9 cellular contexts compared by ENCODE assay signal in genomic region chr6:7156666-7157278, GRCh38. TPM values are rescaled to one million over a fixed set of nuclear protein-coding genes. Genes with fewer than 3 reads are reported as not detected.
DNase-seq lines count a peak whose midpoint lies in the region; ATAC-seq and TF ChIP-seq lines count a peak whose summit lies in the region.
"Had no signal": no experiment of that assay in that cellular context is flagged by ENCODE, and none has a peak within 500 bp of the region (broad histone marks: within the 10 kb centered on the region; RNA-seq: fewer than 3 reads in every experiment).

No MANE protein-coding gene starts in this region.

- peaks cover 74% of the 10 kb centered on the region for H3K4me1 ChIP-seq in psoas muscle

- no peaks in the 10 kb centered on the region for H3K9me3 ChIP-seq in psoas muscle

- intact Hi-C loops in psoas muscle (cut with DNase I): no loop called here

- H3K36me3 ChIP-seq in psoas muscle (ENCODE audit: insufficient read depth in 1 of 2, low read depth in 1 of 2): no peaks in the 10 kb centered on the region

- TF ChIP-seq CTCF in psoas muscle (IDR thresholded peaks at IDR 0.05): no peak

- peak overlapping the region; percentile 71 for H3K27ac ChIP-seq in psoas muscle

- no peak overlapping the region for H3K4me3 ChIP-seq in psoas muscle

- 40 to 62% (median 47%) methylated on average over 11 of the region's 11 CpGs for WGBS in psoas muscle, 3 donors

- H3K27me3 ChIP-seq in psoas muscle (ENCODE audit: insufficient read depth in 3 of 3, low read length in 2 of 3): no peaks in the 10 kb centered on the region

- DNase-seq in EH (ENCODE audit: low read depth) (peak; percentile 94), M059J (ENCODE audit: low read depth) (peak; percentile 89), psoas muscle (peak in 1 of 2 donors; percentile 43), HUDEP-2 (lab: John Stamatoyannopoulos, UW; ENCODE audit: unreplicated experiment in 76 of 76) (no peak), NCI-H1092 (lab: John Stamatoyannopoulos, UW) (no peak), SKM-1 treated with dmso at 0.1 percent for 144 hours (lab: John Stamatoyannopoulos, UW; ENCODE audit: unreplicated experiment) (no peak)
- DNase-seq: stimulated activated CD4-positive, alpha-beta T cell treated with anti-CD3 and anti-CD28 coated beads, Interleukin-4, amount 100 ng/mL, for 4 hours had no signal

- ATAC-seq in esophagus mucosa (peak; percentile 10), psoas muscle (peak in 1 of 4 donors; percentile 14), GM18502 (IDR thresholded peaks at IDR 0.05; ENCODE audit: poor library complexity, unreplicated experiment) (no peak)

RNA-seq across cellular contexts. Expression of gene RREB1, which starts 49.0 kb away (rescaled TPM):
- 8.5 and 16.2 TPM in 2 replicates for total RNA-seq in M059J (2014; rRNA removed; shearing (Covaris generic))
- total RNA-seq in esophagus mucosa (75.8 TPM), psoas muscle (10 to 100 TPM; 32.7 to 49.4 (median 39.6) TPM)
- 10 to 100 TPM in 1 of 3 donors, 1 to 10 TPM in 2; 4.6 to 15.1 (median 8.9) TPM for polyA plus RNA-seq in psoas muscle

Comparison
In these comparisons a context has a peak if more than half of its experiments do, and no peak if none do; other contexts are left out.
1. DNase-seq: peak in EH (single experiment) and M059J (single experiment); none in HUDEP-2 (0 of 76), NCI-H1092 (single experiment) and SKM-1 treated with dmso at 0.1 percent for 144 hours (single experiment).